Comparison of ENCODE assay signal across 8 cellular contexts in the genomic region with DNA sequence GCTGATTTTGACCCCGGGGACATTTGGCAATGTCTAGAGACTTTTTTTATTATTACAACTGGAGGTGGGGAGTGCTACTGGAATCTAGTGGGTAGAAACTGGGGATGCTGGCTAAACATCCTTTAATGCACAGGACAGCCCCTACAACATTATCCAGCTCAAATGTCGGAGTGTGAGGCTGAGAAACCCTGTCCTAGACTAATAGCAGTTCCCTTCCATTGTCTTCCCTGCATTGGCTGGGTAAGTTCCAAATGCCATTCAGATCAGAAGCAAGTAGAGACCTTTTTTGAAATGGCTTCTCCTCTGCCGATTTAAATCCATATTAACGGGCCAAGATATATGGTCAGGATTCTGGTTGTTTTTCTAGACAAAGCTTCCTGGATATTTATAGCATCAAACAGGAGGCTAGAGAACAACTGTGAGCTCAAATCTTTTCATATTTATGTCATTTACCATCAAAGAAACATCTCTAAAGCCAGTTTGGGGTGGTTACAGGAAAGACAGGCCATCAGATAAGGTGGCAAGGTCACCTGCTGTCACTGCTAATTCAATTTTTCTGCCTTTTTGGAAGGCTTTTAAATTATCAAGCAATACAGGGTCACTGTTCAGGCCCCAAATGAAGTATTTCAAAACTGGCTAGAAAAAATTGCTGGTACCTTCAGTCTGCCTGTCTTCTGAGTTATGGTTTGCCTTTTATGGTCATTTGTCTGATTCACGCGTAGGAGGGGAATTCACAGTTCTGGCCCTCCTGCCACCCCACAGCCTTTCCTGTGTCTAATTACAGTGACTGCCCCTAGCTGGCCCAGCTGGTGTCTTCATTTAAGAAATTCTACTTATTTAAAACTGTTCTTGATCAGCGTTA. TPM values are rescaled to one million over a fixed set of nuclear protein-coding genes. Genes with fewer than 3 reads are reported as not detected.
DNase-seq lines count a peak whose midpoint lies in the region; ATAC-seq and TF ChIP-seq lines count a peak whose summit lies in the region.

No MANE protein-coding gene starts in this region.

- H2AFZ ChIP-seq in IMR-90 (replicated peaks; ENCODE audit: low read length, poor library complexity), result peak overlapping the region; percentile 58

- H2BK15ac ChIP-seq in IMR-90 (ENCODE audit: low read depth, low read length), result peak overlapping the region; percentile 98

- peak overlapping the region; percentile 88 for H2AK9ac ChIP-seq in IMR-90 (replicated peaks; ENCODE audit: low read depth, low read length, poor library complexity)

- peaks cover 8% of the 10 kb centered on the region; the same call in 1 of the 2 replicates for H3K4me1 ChIP-seq in IMR-90 (ENCODE audit: control insufficient read depth, insufficient read depth, low read length)

- peaks cover 25% of the 10 kb centered on the region for H3K36me3 ChIP-seq in IMR-90 (ENCODE audit: control insufficient read depth, insufficient read depth, low read length)

- H2BK5ac ChIP-seq in IMR-90 (ENCODE audit: low read depth, low read length, poor library complexity, severe bottlenecking), result peak overlapping the region; percentile 99

- H3K4me3 ChIP-seq in GM12864 (ENCODE audit: low read depth, low read length) (no peak overlapping the region), IMR-90 (ENCODE audit: insufficient read depth, low read depth, low read length) (no peak overlapping the region)

- dilution Hi-C loops in IMR-90 (cut with HindIII; ENCODE audit: low sequenced_read_pairs, unreplicated experiment), result no loop called here

- no TSS peak for BruUV-seq in IMR-90 (replicated peaks; lab: Mats Ljungman, UMichigan)

- H3K4ac ChIP-seq in IMR-90 (ENCODE audit: low read depth, low read length), result peak overlapping the region; percentile 92

- H3K27ac ChIP-seq in IMR-90 (ENCODE audit: insufficient read depth, low read length), result peak overlapping the region; percentile 74

- ATAC-seq in GM21528 (IDR thresholded peaks at IDR 0.05; ENCODE audit: low FRiP score, unreplicated experiment) (peak; percentile 88), IMR-90 (ENCODE audit: low read depth) (peak; percentile 89)

- H3K4me2 ChIP-seq in IMR-90 (ENCODE audit: low read depth, low read length), result no peak overlapping the region

- peak overlapping the region; percentile 96 for H4K91ac ChIP-seq in IMR-90 (ENCODE audit: insufficient read depth, low read depth, low read length)

- in situ Hi-C loops in IMR-90 (cut with MboI; ENCODE audit: low sequenced_read_pairs), result no loop called here

- peak overlapping the region; percentile 94 for H3K18ac ChIP-seq in IMR-90 (ENCODE audit: low read depth, low read length)

- peaks cover 0 to 12% of the 10 kb centered on the region in 2 experiments; a peak in 1 of 4 replicates for H3K79me1 ChIP-seq in IMR-90 (ENCODE audit: low read depth in 1 of 2, low read length in 2 of 2)

- peak overlapping the region; percentile 94 for H2BK120ac ChIP-seq in IMR-90 (ENCODE audit: low read depth, low read length)

- no peaks in the 10 kb centered on the region for H4K20me1 ChIP-seq in IMR-90 (ENCODE audit: insufficient read depth, low read length)

- no peak for TF ChIP-seq POLR2A in IMR-90 (IDR thresholded peaks at IDR 0.05; ENCODE audit: low read depth, low read length)

- peak overlapping the region; percentile 95 for H4K8ac ChIP-seq in IMR-90 (ENCODE audit: low read depth in 2 of 2, low read length in 2 of 2)

- H3K9me1 ChIP-seq in IMR-90 (ENCODE audit: insufficient read depth, low read length), result peaks cover 12% of the 10 kb centered on the region

- peak overlapping the region; percentile 91 for H2BK20ac ChIP-seq in IMR-90 (ENCODE audit: low read depth, low read length)

- peak overlapping the region; percentile 92 for H4K5ac ChIP-seq in IMR-90 (ENCODE audit: low read depth, low read length)

- H3K14ac ChIP-seq in IMR-90 (replicated peaks; ENCODE audit: low read depth, low read length), result peak overlapping the region; percentile 96

- H3K23ac ChIP-seq in IMR-90 (ENCODE audit: low read depth, low read length), result peak overlapping the region; percentile 96

- peak overlapping the region; percentile 75 for H3K9ac ChIP-seq in IMR-90 (ENCODE audit: low read depth, low read length)

- TF ChIP-seq CTCF in GM12864 (IDR thresholded peaks at IDR 0.05; ENCODE audit: low read depth, low read length, missing control alignments), result no peak
- TF ChIP-seq CTCF in IMR-90 (conservative IDR thresholded peaks at IDR 0.05; ENCODE audit: low read depth, low read length), result no peak

- no peak for TF ChIP-seq RAD21 in IMR-90 (IDR thresholded peaks at IDR 0.05; ENCODE audit: low read length)

- peak overlapping the region; percentile 84 for H3K56ac ChIP-seq in IMR-90 (ENCODE audit: extremely low read depth, insufficient read depth, low read length)

- WGBS in IMR-90 (ENCODE audit: extremely low coverage in 2 of 2, insufficient read length in 1 of 2), 2 experiments, result no CpG with 5 or more reads among the region's 7 CpGs

- DNase-seq in GM12864 (ENCODE audit: low read depth) (peak; percentile 77), IMR-90 (peak; percentile 77), activated T-cell treated with anti-CD3 and anti-CD28 coated beads for 24 hours (ENCODE audit: low read depth) (peak; percentile 29), germinal center (ENCODE audit: low spot score) (peak; percentile 61), hippocampal formation (lab: John Stamatoyannopoulos, UW) (no peak), GDM1 (lab: John Stamatoyannopoulos, UW) (no peak)
- peak in 2 of 3 experiments; percentile 16 to 31 for DNase-seq in stimulated activated CD4-positive, alpha-beta T cell treated with anti-CD3 and anti-CD28 coated beads, TNF-alpha, amount 100 ng/mL, for 24 hours (ENCODE audit: low read depth in 3 of 3)

- H2AK5ac ChIP-seq in IMR-90 (ENCODE audit: low read depth, low read length), result peak overlapping the region; percentile 95

- POLR2A ChIA-PET in IMR-90 (lab: Charles Lee; ENCODE audit: unreplicated experiment), result no interaction called here

- H3K27me3 ChIP-seq in IMR-90 (ENCODE audit: control insufficient read depth, insufficient read depth, low read length), result no peaks in the 10 kb centered on the region

- H3K9me3 ChIP-seq in IMR-90 (ENCODE audit: control insufficient read depth, insufficient read depth, low read length), result no peaks in the 10 kb centered on the region

- intact Hi-C loops in IMR-90 (cut with micrococcal nuclease), result no loop called here

- CTCF ChIA-PET in IMR-90 (lab: Yijun Ruan, JAX), result interaction anchor here (1.1 kb wide), 1 partner anchor 15 kb away, joined by 3 read pairs; no protein-coding TSS in a partner anchor

TF ChIP-seq in IMR-90, 13 proteins besides CTCF, POLR2A, EP300 and RAD21:
- TF ChIP-seq FOS (IDR thresholded peaks at IDR 0.05; ENCODE audit: low read depth, low read length), result 0 out of 2 replicates have a peak, but pooled peaks have one; percentile 8
- no peak for TF ChIP-seq RFX5 (IDR thresholded peaks at IDR 0.05; ENCODE audit: low read depth, low read length)

RNA-seq across cellular contexts. Expression of gene AKAP5, which starts 20.1 kb away (rescaled TPM):
- total RNA-seq in IMR-90 (2012; rRNA removed), result 0.72 and 1.4 TPM in 2 replicates
- 0.14 and 0.21 TPM in 2 replicates for polyA plus RNA-seq in IMR-90 (2012; rRNA removed)
- 0.03 TPM in 2 replicates for polyA plus RNA-seq in IMR-90 (2012; cell fraction: cytosol; rRNA removed)
- 0.01 and 0.10 TPM in 2 replicates for polyA plus RNA-seq in IMR-90 (2012; cell fraction: nucleus; rRNA removed; ENCODE audit: low replicate concordance)

RNA-seq across cellular contexts. Expression of gene MTHFD1, which starts 57.1 kb away (rescaled TPM):
- 59.7 and 64.9 TPM in 2 replicates for total RNA-seq in IMR-90 (2012; rRNA removed)
- polyA plus RNA-seq in IMR-90 (2012; rRNA removed), result 30.4 and 32.2 TPM in 2 replicates
- polyA plus RNA-seq in IMR-90 (2012; cell fraction: cytosol; rRNA removed), result 12.3 and 13.6 TPM in 2 replicates
- 14.8 and 40.8 TPM in 2 replicates for polyA plus RNA-seq in IMR-90 (2012; cell fraction: nucleus; rRNA removed; ENCODE audit: low replicate concordance)

RNA-seq across cellular contexts. Expression of gene ZBTB25, which starts 58.4 kb away (rescaled TPM):
- 4.2 and 6.6 TPM in 2 replicates for total RNA-seq in IMR-90 (2012; rRNA removed)
- 4.2 and 4.4 TPM in 2 replicates for polyA plus RNA-seq in IMR-90 (2012; rRNA removed)
- 0.94 and 1.2 TPM in 2 replicates for polyA plus RNA-seq in IMR-90 (2012; cell fraction: cytosol; rRNA removed)
- 5.3 and 16.5 TPM in 2 replicates for polyA plus RNA-seq in IMR-90 (2012; cell fraction: nucleus; rRNA removed; ENCODE audit: low replicate concordance)

RNA-seq across cellular contexts. Expression of gene ZBTB1, which starts 59.4 kb away (rescaled TPM):
- 37.3 and 63.0 TPM in 2 replicates for total RNA-seq in IMR-90 (2012; rRNA removed)
- 13.6 and 19.0 TPM in 2 replicates for polyA plus RNA-seq in IMR-90 (2012; rRNA removed)
- 2.8 and 3.1 TPM in 2 replicates for polyA plus RNA-seq in IMR-90 (2012; cell fraction: cytosol; rRNA removed)
- 4.5 and 27.9 TPM in 2 replicates for polyA plus RNA-seq in IMR-90 (2012; cell fraction: nucleus; rRNA removed; ENCODE audit: low replicate concordance)

Comparison
In these comparisons a context has a peak if more than half of its experiments do, and no peak if none do; other contexts are left out.
1. DNase-seq: peak in GM12864 (single experiment), IMR-90 (single experiment), activated T-cell treated with anti-CD3 and anti-CD28 coated beads for 24 hours (single experiment), germinal center (single experiment) and stimulated activated CD4-positive, alpha-beta T cell treated with anti-CD3 and anti-CD28 coated beads, TNF-alpha, amount 100 ng/mL, for 24 hours (2 of 3); none in hippocampal formation (0 of 2) and GDM1 (single experiment).